ENCODE assay signal across 36 cellular contexts in genomic region chr14:45003924-45004323, GRCh38.
"Had no signal": no experiment of that assay in that cellular context is flagged by ENCODE, and none has a peak within 500 bp of the region (broad histone marks: within the 10 kb centered on the region; RNA-seq: fewer than 3 reads in every experiment).

No MANE protein-coding gene starts in this region.

- H3K27ac Mint-ChIP-seq: activated B cell treated with CpG ODN at 0.5 μM for 24 hours; activated CD8-positive, alpha-beta T cell treated with anti-CD3 and anti-CD28 coated beads for 36 hours; activated naive CD8-positive, alpha-beta T cell; activated T-helper 17 cell treated with anti-CD3 and anti-CD28 coated beads, Interleukin-2, amount 50 U/mL, for 72 hours; dendritic cell treated with granulocyte-macrophage colony-stimulating factor and Interleukin-4, amounts not matched to agents 40 ng/mL and 50 ng/mL, for 4 days; effector memory CD8-positive, alpha-beta T cell; T-helper 17 cell; T-helper 2 cell treated with Interferon-gamma antibody and Interleukin-4, amounts not matched to agents 5 μg/mL and 100 μg/mL, for 36 hours had no signal

- DNase-seq: activated B cell treated with CpG ODN at 0.5 μM for 24 hours; activated CD4-positive, alpha-beta T cell treated with anti-CD3 and anti-CD28 coated beads for 48 hours; activated CD4-positive, alpha-beta T cell treated with anti-CD3 and anti-CD28 coated beads, Interleukin-2, amount 50 U/mL, for 1 hour; activated CD4-positive, alpha-beta T cell treated with anti-CD3 and anti-CD28 coated beads, Interleukin-2, amount 50 U/mL, for 48 hours; activated CD8-positive, alpha-beta memory T cell treated with anti-CD3 and anti-CD28 coated beads for 24 hours; activated CD8-positive, alpha-beta T cell treated with anti-CD3 and anti-CD28 coated beads for 36 hours; activated effector memory CD4-positive, alpha-beta T cell treated with Interleukin-2 at 50 U/mL for 16 hours; activated gamma-delta T cell treated with Interleukin-2 at 50 U/mL for 16 hours; activated naive CD4-positive, alpha-beta T cell treated with anti-CD3 and anti-CD28 coated beads, Interleukin-2, amount 50 U/mL, for 16 hours; activated naive CD4-positive, alpha-beta T cell treated with Interleukin-2 at 50 U/mL for 16 hours; activated T-cell treated with anti-CD3 and anti-CD28 coated beads, Interleukin-2, amount 50 U/mL, for 4 hours; amniotic stem cell; anterior cingulate cortex; brain microvascular endothelial cell; dorsolateral prefrontal cortex; effector CD4-positive, alpha-beta T cell; effector memory CD8-positive, alpha-beta T cell; esophagus squamous epithelium; foreskin melanocyte; head of caudate nucleus; T-helper 1 cell; T-helper 17 cell; T1000; WERI-Rb-1 had no signal

- H3K4me3 Mint-ChIP-seq: activated B cell treated with CpG ODN at 0.5 μM for 24 hours; activated CD8-positive, alpha-beta T cell treated with anti-CD3 and anti-CD28 coated beads for 36 hours; activated naive CD8-positive, alpha-beta T cell; activated T-cell treated with anti-CD3 and anti-CD28 coated beads, Interleukin-2, amount 50 U/mL, for 4 hours; activated T-helper 17 cell treated with anti-CD3 and anti-CD28 coated beads, Interleukin-2, amount 50 U/mL, for 72 hours; central memory CD8-positive, alpha-beta T cell; dendritic cell treated with granulocyte-macrophage colony-stimulating factor and Interleukin-4, amounts not matched to agents 40 ng/mL and 50 ng/mL, for 4 days; effector memory CD8-positive, alpha-beta T cell; T-helper 17 cell; T-helper 2 cell treated with Interferon-gamma antibody and Interleukin-4, amounts not matched to agents 5 μg/mL and 100 μg/mL, for 36 hours had no signal

- H3K4me3 ChIP-seq: coronary artery, dorsolateral prefrontal cortex, esophagus squamous epithelium, gastroesophageal sphincter had no signal

- H3K9me3 Mint-ChIP-seq: activated B cell treated with CpG ODN at 0.5 μM for 24 hours; activated CD8-positive, alpha-beta T cell treated with anti-CD3 and anti-CD28 coated beads for 36 hours; activated T-cell treated with anti-CD3 and anti-CD28 coated beads, Interleukin-2, amount 50 U/mL, for 4 hours; activated T-helper 17 cell treated with anti-CD3 and anti-CD28 coated beads, Interleukin-2, amount 50 U/mL, for 72 hours; central memory CD8-positive, alpha-beta T cell; dendritic cell treated with granulocyte-macrophage colony-stimulating factor and Interleukin-4, amounts not matched to agents 40 ng/mL and 50 ng/mL, for 4 days; effector memory CD8-positive, alpha-beta T cell; T-helper 2 cell treated with Interferon-gamma antibody and Interleukin-4, amounts not matched to agents 5 μg/mL and 100 μg/mL, for 36 hours had no signal

- H3K27me3 ChIP-seq: brain microvascular endothelial cell, dorsolateral prefrontal cortex, esophagus squamous epithelium, gastroesophageal sphincter had no signal

- FAIRE-seq: bronchial epithelial cell, endometrium, endothelial cell of umbilical vein had no signal

- H3K27me3 Mint-ChIP-seq: activated B cell treated with CpG ODN at 0.5 μM for 24 hours; activated CD8-positive, alpha-beta T cell treated with anti-CD3 and anti-CD28 coated beads for 36 hours; activated naive CD8-positive, alpha-beta T cell; activated T-helper 17 cell treated with anti-CD3 and anti-CD28 coated beads, Interleukin-2, amount 50 U/mL, for 72 hours; central memory CD8-positive, alpha-beta T cell; dendritic cell treated with granulocyte-macrophage colony-stimulating factor and Interleukin-4, amounts not matched to agents 40 ng/mL and 50 ng/mL, for 4 days; effector memory CD8-positive, alpha-beta T cell; T-helper 17 cell had no signal

- H3K4me1 ChIP-seq: esophagus squamous epithelium, gastroesophageal sphincter had no signal

- H3K9me3 ChIP-seq: esophagus squamous epithelium, gastroesophageal sphincter had no signal

- H3K36me3 ChIP-seq: brain microvascular endothelial cell, WERI-Rb-1 had no signal

- ATAC-seq: activated CD4-positive, CD25-positive, alpha-beta regulatory T cell treated with anti-CD3 and anti-CD28 coated beads, Interleukin-2, amount 50 U/mL, for 24 hours; activated CD8-positive, alpha-beta T cell treated with anti-CD3 and anti-CD28 coated beads for 36 hours; activated T-cell treated with anti-CD3 and anti-CD28 coated beads, Interleukin-2, amount 50 U/mL, for 4 hours; activated T-helper 17 cell treated with anti-CD3 and anti-CD28 coated beads, Interleukin-2, amount 50 U/mL, for 72 hours; effector memory CD8-positive, alpha-beta T cell; gastroesophageal sphincter; T-helper 17 cell had no signal

- H3K27ac ChIP-seq: brain microvascular endothelial cell, coronary artery, dorsolateral prefrontal cortex, epithelial cell of prostate, esophagus squamous epithelium, gastroesophageal sphincter, WERI-Rb-1 had no signal

- H3K4me1 Mint-ChIP-seq: activated B cell treated with CpG ODN at 0.5 μM for 24 hours; activated T-helper 17 cell treated with anti-CD3 and anti-CD28 coated beads, Interleukin-2, amount 50 U/mL, for 72 hours; central memory CD8-positive, alpha-beta T cell; T-helper 17 cell had no signal
